ENCODE assay signal across 7 cellular contexts in the genomic region with DNA sequence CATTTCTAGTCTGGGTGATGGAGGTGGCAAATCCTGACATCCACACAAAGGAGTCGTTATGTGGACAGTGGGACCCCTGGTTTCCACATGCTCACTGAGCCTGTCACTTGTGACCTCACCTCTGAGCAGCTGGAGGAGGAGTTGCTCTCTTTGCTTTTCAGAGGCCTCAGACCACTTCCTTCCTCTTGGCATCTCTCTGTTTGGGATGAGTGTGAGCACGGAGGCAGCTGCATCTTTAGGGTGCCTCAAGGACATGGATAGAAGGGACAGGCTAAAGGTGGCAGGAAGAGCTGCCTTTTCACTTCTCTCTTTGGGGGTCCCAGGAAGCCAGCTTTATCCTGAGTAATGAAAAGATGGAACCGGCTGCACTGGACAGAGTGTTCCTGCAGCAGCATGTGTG.
DNase-seq lines count a peak whose midpoint lies in the region; ATAC-seq lines count a peak whose summit lies in the region.

No MANE protein-coding gene starts in this region.

- no peaks in the 10 kb centered on the region for H3K27me3 Mint-ChIP-seq in T-helper 2 cell treated with Interferon-gamma antibody and Interleukin-4, amounts not matched to agents 5 μg/mL and 100 μg/mL, for 36 hours (ENCODE audit: low read depth)

- H3K36me3 Mint-ChIP-seq in T-helper 2 cell treated with Interferon-gamma antibody and Interleukin-4, amounts not matched to agents 5 μg/mL and 100 μg/mL, for 36 hours (ENCODE audit: low read depth): no peaks in the 10 kb centered on the region

- DNase-seq in GM19238 (ENCODE audit: insufficient read length, low spot score) (peak; percentile 25), iris pigment epithelial cell (ENCODE audit: low read depth) (peak; percentile 15), DMS153 treated with DMSO at 0.1 percent for 48 hours (lab: John Stamatoyannopoulos, UW; ENCODE audit: unreplicated experiment) (no peak), OCI-M2 (lab: John Stamatoyannopoulos, UW; ENCODE audit: unreplicated experiment) (no peak)
- DNase-seq in T-helper 2 cell treated with Interferon-gamma antibody and Interleukin-4, amounts not matched to agents 5 μg/mL and 100 μg/mL, for 36 hours (ENCODE audit: low spot score): peak; percentile 53

- H3K9me3 Mint-ChIP-seq in T-helper 2 cell treated with Interferon-gamma antibody and Interleukin-4, amounts not matched to agents 5 μg/mL and 100 μg/mL, for 36 hours: no peaks in the 10 kb centered on the region

- peaks cover 52% of the 10 kb centered on the region for H3K4me1 Mint-ChIP-seq in T-helper 2 cell treated with Interferon-gamma antibody and Interleukin-4, amounts not matched to agents 5 μg/mL and 100 μg/mL, for 36 hours (ENCODE audit: low read depth)

- ATAC-seq in HG03025 (IDR thresholded peaks at IDR 0.05; ENCODE audit: low FRiP score, unreplicated experiment): peak; percentile 47
- no peak for ATAC-seq in HG03280 (IDR thresholded peaks at IDR 0.05; ENCODE audit: unreplicated experiment)

- H3K27ac Mint-ChIP-seq in T-helper 2 cell treated with Interferon-gamma antibody and Interleukin-4, amounts not matched to agents 5 μg/mL and 100 μg/mL, for 36 hours: peak overlapping the region; percentile 83

- H3K4me3 Mint-ChIP-seq in T-helper 2 cell treated with Interferon-gamma antibody and Interleukin-4, amounts not matched to agents 5 μg/mL and 100 μg/mL, for 36 hours: peak overlapping the region; percentile 69

Comparison
In these comparisons a context has a peak if more than half of its experiments do, and no peak if none do; other contexts are left out.
1. DNase-seq: peak in GM19238 (single experiment), T-helper 2 cell treated with Interferon-gamma antibody and Interleukin-4, amounts not matched to agents 5 μg/mL and 100 μg/mL, for 36 hours (single experiment) and iris pigment epithelial cell (single experiment); none in DMS153 treated with DMSO at 0.1 percent for 48 hours (single experiment) and OCI-M2 (single experiment).